In genomic region chr10:71319042-71319799, GRCh38 we compare ENCODE assay signal across 8 cellular contexts. TPM values are rescaled to one million over a fixed set of nuclear protein-coding genes. Genes with fewer than 3 reads are reported as not detected.
DNase-seq lines count a peak whose midpoint lies in the region; ATAC-seq and TF ChIP-seq lines count a peak whose summit lies in the region.

TSS of gene SLC29A3 (plus strand) at chr10:71319259. CDS start at chr10:71319310, 51 bp downstream.

- H3K27ac ChIP-seq in HUES48 (ENCODE audit: low read depth, low read length) (peak within 1 kb of the TSS; percentile 74), PC-9 (no peak within 1 kb of the TSS)

- peak within 1 kb of the TSS; percentile 79 for H3K4me3 ChIP-seq in HUES48 (ENCODE audit: low read depth, low read length)
- peak within 1 kb of the TSS; percentile 65 for H3K4me3 ChIP-seq in PC-9

- H3K9me2 ChIP-seq in PC-9 (ENCODE audit: insufficient read depth) = no peaks in the 10 kb centered on the region

- peak within 1 kb of the TSS; percentile 73 for H3K9ac ChIP-seq in HUES48 (ENCODE audit: low read depth, low read length)

- H3K36me3 ChIP-seq in HUES48 (ENCODE audit: control insufficient read depth, insufficient read depth, low read length) (peaks cover 15% of the 10 kb centered on the region), PC-9 (ENCODE audit: low read depth) (peaks cover 16% of the 10 kb centered on the region; the same call in 1 of the 2 replicates)

- peak; percentile 84 for TF ChIP-seq CTCF in PC-9 (conservative IDR thresholded peaks at IDR 0.05)

- intact Hi-C loops in PC-9 (cut with micrococcal nuclease; ENCODE audit: unreplicated experiment) = loop anchor here (1.0 to 10.0 kb wide), 9 partner anchors 30 to 1016 kb away; partner anchors contain the start of gene CDH23

- DNase-seq in COR-L47 (lab: John Stamatoyannopoulos, UW) (peak; percentile 53), PC-9 (peak; percentile 68 to 83), fibroblast of gingiva (ENCODE audit: low read depth) (peak; percentile 77), naive B cell (peak; percentile 70)
- peak; percentile 89 to 90 for DNase-seq in activated T-cell treated with anti-CD3 and anti-CD28 coated beads, Interleukin-2, amount 50 U/mL, for 48 hours
- DNase-seq in stimulated activated effector memory CD8-positive, alpha-beta T cell treated with anti-CD3 and anti-CD28 coated beads, Interleukin-12 subunit alpha, Interleukin-12 subunit beta, amount 100 ng/mL, for 72 hours (ENCODE audit: low spot score in 2 of 2) = peak; percentile 68 to 87

- POLR2A ChIA-PET in PC-9 (lab: Charles Lee; ENCODE audit: unreplicated experiment) = interaction anchor here (0.6 to 1.5 kb wide), 8 partner anchors 20 to 1799 kb away, joined by 3 to 18 read pairs (median 4); no protein-coding TSS in a partner anchor

- H4K20me1 ChIP-seq in PC-9 (ENCODE audit: insufficient read depth) = no peaks in the 10 kb centered on the region

- H3K9me3 ChIP-seq in HUES48 (ENCODE audit: control insufficient read depth, insufficient read depth, low read length) (no peaks in the 10 kb centered on the region), PC-9 (ENCODE audit: insufficient read depth, low read depth) (no peaks in the 10 kb centered on the region)

- H2AFZ ChIP-seq in PC-9 = peak within 1 kb of the TSS; percentile 95

- H3K4me1 ChIP-seq in HUES48 (ENCODE audit: control insufficient read depth, insufficient read depth, low read length) (peaks cover 10% of the 10 kb centered on the region), PC-9 (replicated peaks; ENCODE audit: insufficient read depth) (peaks cover 19% of the 10 kb centered on the region)

- H3F3A ChIP-seq in PC-9 (ENCODE audit: insufficient read depth, low read depth) = peaks cover 23% of the 10 kb centered on the region; the same call in 1 of the 2 replicates

- peaks cover 17 to 28% (median 18%) of the 10 kb centered on the region in 3 donors for H3K4me1 Mint-ChIP-seq in naive B cell
- peaks cover 38% of the 10 kb centered on the region for H3K4me1 Mint-ChIP-seq in stimulated activated effector memory CD8-positive, alpha-beta T cell treated with anti-CD3 and anti-CD28 coated beads, Interleukin-12 subunit alpha, Interleukin-12 subunit beta, amount 100 ng/mL, for 72 hours

- peaks cover 0 to 4% (median 0%) of the 10 kb centered on the region in 3 donors for H3K27me3 Mint-ChIP-seq in naive B cell

- no peaks in the 10 kb centered on the region for H3K9me3 Mint-ChIP-seq in naive B cell
- H3K9me3 Mint-ChIP-seq in stimulated activated effector memory CD8-positive, alpha-beta T cell treated with anti-CD3 and anti-CD28 coated beads, Interleukin-12 subunit alpha, Interleukin-12 subunit beta, amount 100 ng/mL, for 72 hours = no peaks in the 10 kb centered on the region

- peaks cover 18% of the 10 kb centered on the region for H3K79me2 ChIP-seq in PC-9 (ENCODE audit: low read depth)

- peaks cover 12% of the 10 kb centered on the region in 2 donors for H3K36me3 Mint-ChIP-seq in naive B cell
- peaks cover 13% of the 10 kb centered on the region for H3K36me3 Mint-ChIP-seq in stimulated activated effector memory CD8-positive, alpha-beta T cell treated with anti-CD3 and anti-CD28 coated beads, Interleukin-12 subunit alpha, Interleukin-12 subunit beta, amount 100 ng/mL, for 72 hours

- peak within 1 kb of the TSS; percentile 81 to 94 (median 86) for H3K27ac Mint-ChIP-seq in naive B cell
- H3K27ac Mint-ChIP-seq in stimulated activated effector memory CD8-positive, alpha-beta T cell treated with anti-CD3 and anti-CD28 coated beads, Interleukin-12 subunit alpha, Interleukin-12 subunit beta, amount 100 ng/mL, for 72 hours = peak within 1 kb of the TSS; percentile 94

- no peaks in the 10 kb centered on the region for H3K27me3 ChIP-seq in HUES48 (ENCODE audit: control insufficient read depth, insufficient read depth, low read length)
- H3K27me3 ChIP-seq in PC-9 (ENCODE audit: insufficient read depth, low read depth) = no peaks in the 10 kb centered on the region

- H3K4me2 ChIP-seq in PC-9 = peak within 1 kb of the TSS; percentile 94

- peak within 1 kb of the TSS; percentile 88 to 100 (median 97) for H3K4me3 Mint-ChIP-seq in naive B cell
- H3K4me3 Mint-ChIP-seq in stimulated activated effector memory CD8-positive, alpha-beta T cell treated with anti-CD3 and anti-CD28 coated beads, Interleukin-12 subunit alpha, Interleukin-12 subunit beta, amount 100 ng/mL, for 72 hours = peak within 1 kb of the TSS; percentile 97

- ATAC-seq in GM19463 (IDR thresholded peaks at IDR 0.05; ENCODE audit: unreplicated experiment) (peak; percentile 78), naive B cell (ENCODE audit: low read depth in 2 of 2) (peak; percentile 84 to 85)
- peak; percentile 91 for ATAC-seq in stimulated activated effector memory CD8-positive, alpha-beta T cell treated with anti-CD3 and anti-CD28 coated beads, Interleukin-12 subunit alpha, Interleukin-12 subunit beta, amount 100 ng/mL, for 72 hours

- CTCF ChIA-PET in PC-9 (lab: Charles Lee) = interaction anchor here (0.5 to 1.9 kb wide), 20 partner anchors 12 to 692 kb away, joined by 3 to 17 read pairs (median 6); no protein-coding TSS in a partner anchor

- no TSS peak for BruUV-seq in PC-9 (replicated peaks; lab: Mats Ljungman, UMichigan)

RNA-seq across cellular contexts. Expression of gene SLC29A3, which starts in this region (rescaled TPM):
- total RNA-seq in PC-9 (2021) = 24.1 and 35.7 TPM in 2 replicates
- 10 to 100 TPM in 1 of 6 donors, 1 to 10 TPM in 5; 4.3 to 14.5 (median 5.4) TPM for polyA plus RNA-seq in naive B cell (ENCODE audit: low read depth in 6 of 6)
